In the genomic region with DNA sequence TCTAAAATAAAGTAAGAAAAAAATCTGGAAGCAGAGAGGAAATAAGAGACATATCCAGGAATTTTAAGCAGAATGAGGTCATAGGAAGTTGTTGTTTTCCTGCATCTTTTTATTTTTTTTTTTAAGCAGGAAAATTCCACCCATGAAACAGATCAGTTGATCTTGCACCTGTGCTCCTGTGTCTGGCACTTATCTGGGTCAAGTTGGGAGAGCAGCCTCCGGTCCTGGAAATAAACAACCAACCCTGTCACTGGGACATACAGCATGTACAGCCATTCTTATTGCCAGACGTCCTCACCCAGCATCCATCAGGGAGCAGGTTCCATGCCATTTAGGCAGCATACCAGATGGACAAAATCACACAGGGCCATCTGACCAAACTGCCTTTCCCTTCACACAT, we compare ENCODE assay signal across 15 cellular contexts.
DNase-seq lines count a peak whose midpoint lies in the region; ATAC-seq and TF ChIP-seq lines count a peak whose summit lies in the region.
"Had no signal": no experiment of that assay in that cellular context is flagged by ENCODE, and none has a peak within 500 bp of the region (broad histone marks: within the 10 kb centered on the region; RNA-seq: fewer than 3 reads in every experiment).

No MANE protein-coding gene starts in this region.

- H3K27me3 ChIP-seq in heart right ventricle (no peaks in the 10 kb centered on the region), endodermal cell (ENCODE audit: control insufficient read depth, insufficient read depth, low read length, poor library complexity, severe bottlenecking) (no peaks in the 10 kb centered on the region)

- intact Hi-C loops in heart right ventricle (cut with DNase I) = loop anchor here in 6 of 10 donors (5.0 to 10.0 kb wide), 5 partner anchors 141 to 1027 kb away; a partner anchor contains a TSS
- intact Hi-C loops in left cardiac atrium (cut with DNase I) = loop anchor here in 1 of 2 donors (5.0 kb wide), 1 partner anchor 151 kb away; no protein-coding TSS in a partner anchor
- intact Hi-C loops in activated CD8-positive, alpha-beta T cell treated with anti-CD3 and anti-CD28 coated beads for 36 hours (cut with micrococcal nuclease) = no loop called here

- H3K9me3 ChIP-seq in heart right ventricle (peaks cover 0 to 10% (median 0%) of the 10 kb centered on the region in 11 donors), endodermal cell (ENCODE audit: control insufficient read depth, low read length) (no peaks in the 10 kb centered on the region)

- H3K4me1 Mint-ChIP-seq in WTC11 (peaks cover 25% of the 10 kb centered on the region), glutamatergic neuron (ENCODE audit: low read depth, unreplicated experiment) (peaks cover 9% of the 10 kb centered on the region), endodermal cell (no peaks in the 10 kb centered on the region)
- peaks cover 27 to 48% of the 10 kb centered on the region in 2 donors for H3K4me1 Mint-ChIP-seq in stimulated activated naive B cell treated with anti-CD40 and anti-IgM and Interleukin-4, amounts not matched to agents 10 μg/mL and 1 μg/mL and 100 μg/mL, for 72 hours
- peaks cover 23% of the 10 kb centered on the region for H3K4me1 Mint-ChIP-seq in activated CD8-positive, alpha-beta T cell treated with anti-CD3 and anti-CD28 coated beads for 36 hours (ENCODE audit: low read depth)

- H3K27me3 Mint-ChIP-seq in WTC11 (ENCODE audit: low read depth) (no peaks in the 10 kb centered on the region), glutamatergic neuron (ENCODE audit: unreplicated experiment) (no peaks in the 10 kb centered on the region), endodermal cell (ENCODE audit: insufficient read depth) (no peaks in the 10 kb centered on the region)
- H3K27me3 Mint-ChIP-seq in stimulated activated naive B cell treated with anti-CD40 and anti-IgM and Interleukin-4, amounts not matched to agents 10 μg/mL and 1 μg/mL and 100 μg/mL, for 72 hours = no peaks in the 10 kb centered on the region
- H3K27me3 Mint-ChIP-seq in activated CD8-positive, alpha-beta T cell treated with anti-CD3 and anti-CD28 coated beads for 36 hours = no peaks in the 10 kb centered on the region

- H3K4me1 ChIP-seq in heart right ventricle = peaks cover 0 to 44% (median 24%) of the 10 kb centered on the region in 9 donors
- no peaks in the 10 kb centered on the region for H3K4me1 ChIP-seq in endodermal cell (ENCODE audit: control insufficient read depth, insufficient read depth, low read length)

- peak in 6 of 8 donors; percentile 24 to 77 (median 66) for ATAC-seq in heart right ventricle
- no peak for ATAC-seq in left cardiac atrium
- no peak for ATAC-seq in WTC11
- ATAC-seq in stimulated activated naive B cell treated with anti-CD40 and anti-IgM and Interleukin-4, amounts not matched to agents 10 μg/mL and 1 μg/mL and 100 μg/mL, for 72 hours (replicated peaks) = no peak
- no peak for ATAC-seq in activated CD8-positive, alpha-beta T cell treated with anti-CD3 and anti-CD28 coated beads for 36 hours
- ATAC-seq: HepG2, PC-3 had no signal

- H3K9ac ChIP-seq in endodermal cell (ENCODE audit: extremely low read depth, low read length, poor library complexity, severe bottlenecking) = no peak overlapping the region

- DNase-seq in heart right ventricle = no peak
- DNase-seq in left cardiac atrium = no peak
- no peak for DNase-seq in WTC11 (ENCODE audit: low spot score)
- DNase-seq in glutamatergic neuron = no peak
- DNase-seq in stimulated activated naive B cell treated with anti-CD40 and anti-IgM and Interleukin-4, amounts not matched to agents 10 μg/mL and 1 μg/mL and 100 μg/mL, for 72 hours = no peak
- no peak for DNase-seq in NCI-H146 treated with DMSO at 0.1 percent for 48 hours (lab: John Stamatoyannopoulos, UW; ENCODE audit: unreplicated experiment)
- no peak for DNase-seq in endodermal cell
- no peak for DNase-seq in activated CD8-positive, alpha-beta T cell treated with anti-CD3 and anti-CD28 coated beads for 36 hours
- DNase-seq: KG1, NCI-H1417 treated with DMSO at 0.1 percent for 48 hours, NCI-H2081, NCI-H510A, NCI-H774, PC-3 had no signal

- H3K27ac ChIP-seq in heart right ventricle (peak overlapping the region in 4 of 10 donors; percentile 28 to 51 (median 39)), endodermal cell (ENCODE audit: low read depth, low read length) (no peak overlapping the region)

- H3K27ac Mint-ChIP-seq in WTC11 (peak overlapping the region; percentile 87; the same call in 1 of the 2 replicates), glutamatergic neuron (ENCODE audit: unreplicated experiment) (peak overlapping the region; percentile 12), endodermal cell (no peak overlapping the region)
- peak overlapping the region; percentile 33 for H3K27ac Mint-ChIP-seq in stimulated activated naive B cell treated with anti-CD40 and anti-IgM and Interleukin-4, amounts not matched to agents 10 μg/mL and 1 μg/mL and 100 μg/mL, for 72 hours
- no peak overlapping the region for H3K27ac Mint-ChIP-seq in activated CD8-positive, alpha-beta T cell treated with anti-CD3 and anti-CD28 coated beads for 36 hours

- H3K4me3 ChIP-seq in heart right ventricle (no peak overlapping the region), endodermal cell (ENCODE audit: low read length) (no peak overlapping the region)

- TF ChIP-seq CTCF in heart right ventricle (IDR thresholded peaks at IDR 0.05) (no peak), WTC11 (IDR thresholded peaks at IDR 0.05) (no peak), glutamatergic neuron (IDR thresholded peaks at IDR 0.05; ENCODE audit: partially characterized antibody, unreplicated experiment) (no peak), endodermal cell (conservative IDR thresholded peaks at IDR 0.05) (no peak)
- no peak for TF ChIP-seq CTCF in activated CD8-positive, alpha-beta T cell treated with anti-CD3 and anti-CD28 coated beads for 36 hours (IDR thresholded peaks at IDR 0.05)

- H3K4me3 Mint-ChIP-seq in WTC11 (no peak overlapping the region), glutamatergic neuron (ENCODE audit: unreplicated experiment) (no peak overlapping the region), endodermal cell (no peak overlapping the region)
- H3K4me3 Mint-ChIP-seq in stimulated activated naive B cell treated with anti-CD40 and anti-IgM and Interleukin-4, amounts not matched to agents 10 μg/mL and 1 μg/mL and 100 μg/mL, for 72 hours = no peak overlapping the region
- H3K4me3 Mint-ChIP-seq in activated CD8-positive, alpha-beta T cell treated with anti-CD3 and anti-CD28 coated beads for 36 hours = no peak overlapping the region

- POLR2A ChIA-PET in WTC11 (lab: Charles Lee) = no interaction called here
- POLR2A ChIA-PET in activated CD8-positive, alpha-beta T cell treated with anti-CD3 and anti-CD28 coated beads for 36 hours (lab: Charles Lee) = no interaction called here

- H3K36me3 Mint-ChIP-seq in WTC11 (peaks cover 9% of the 10 kb centered on the region), glutamatergic neuron (ENCODE audit: unreplicated experiment) (no peaks in the 10 kb centered on the region), endodermal cell (ENCODE audit: low read depth) (no peaks in the 10 kb centered on the region)
- H3K36me3 Mint-ChIP-seq in stimulated activated naive B cell treated with anti-CD40 and anti-IgM and Interleukin-4, amounts not matched to agents 10 μg/mL and 1 μg/mL and 100 μg/mL, for 72 hours = peaks cover 0 to 3% of the 10 kb centered on the region in 2 donors
- no peaks in the 10 kb centered on the region for H3K36me3 Mint-ChIP-seq in activated CD8-positive, alpha-beta T cell treated with anti-CD3 and anti-CD28 coated beads for 36 hours (ENCODE audit: low read depth)

- H3K36me3 ChIP-seq in heart right ventricle (no peaks in the 10 kb centered on the region), endodermal cell (ENCODE audit: control insufficient read depth, insufficient read depth, low read length) (no peaks in the 10 kb centered on the region)

- H3K9me3 Mint-ChIP-seq in WTC11 (peaks cover 16% of the 10 kb centered on the region), glutamatergic neuron (ENCODE audit: unreplicated experiment) (no peaks in the 10 kb centered on the region), endodermal cell (peaks cover 6% of the 10 kb centered on the region)
- peaks cover 2 to 4% of the 10 kb centered on the region in 2 donors for H3K9me3 Mint-ChIP-seq in stimulated activated naive B cell treated with anti-CD40 and anti-IgM and Interleukin-4, amounts not matched to agents 10 μg/mL and 1 μg/mL and 100 μg/mL, for 72 hours
- peaks cover 3% of the 10 kb centered on the region for H3K9me3 Mint-ChIP-seq in activated CD8-positive, alpha-beta T cell treated with anti-CD3 and anti-CD28 coated beads for 36 hours

- WGBS in heart right ventricle, 2 donors = 42 to 51% methylated on average over 2 of the region's 2 CpGs
- 80% methylated on average over 2 of the region's 2 CpGs; no CpG with 5 or more reads in 1 of the 2 experiments for WGBS in endodermal cell (ENCODE audit: insufficient coverage in 1 of 2, insufficient read length in 1 of 2), 2 experiments

- CTCF ChIA-PET in WTC11 (lab: Charles Lee) = interaction anchor here (0.8 kb wide), 1 partner anchor 1030 kb away, joined by 3 read pairs; no protein-coding TSS in a partner anchor
- CTCF ChIA-PET in activated CD8-positive, alpha-beta T cell treated with anti-CD3 and anti-CD28 coated beads for 36 hours (lab: Charles Lee) = no interaction called here

TF ChIP-seq in WTC11, 78 proteins besides CTCF, POLR2A, EP300 and RAD21 (continues in another document):
- TF ChIP-seq SMAD3 (CRISPR knock-in tag; IDR thresholded peaks at IDR 0.05; ENCODE audit: borderline replicate concordance) = no peak
- no peak for TF ChIP-seq ZNF219 (CRISPR knock-in tag; IDR thresholded peaks at IDR 0.05; ENCODE audit: borderline replicate concordance)
- TF ChIP-seq, protein P1, sequence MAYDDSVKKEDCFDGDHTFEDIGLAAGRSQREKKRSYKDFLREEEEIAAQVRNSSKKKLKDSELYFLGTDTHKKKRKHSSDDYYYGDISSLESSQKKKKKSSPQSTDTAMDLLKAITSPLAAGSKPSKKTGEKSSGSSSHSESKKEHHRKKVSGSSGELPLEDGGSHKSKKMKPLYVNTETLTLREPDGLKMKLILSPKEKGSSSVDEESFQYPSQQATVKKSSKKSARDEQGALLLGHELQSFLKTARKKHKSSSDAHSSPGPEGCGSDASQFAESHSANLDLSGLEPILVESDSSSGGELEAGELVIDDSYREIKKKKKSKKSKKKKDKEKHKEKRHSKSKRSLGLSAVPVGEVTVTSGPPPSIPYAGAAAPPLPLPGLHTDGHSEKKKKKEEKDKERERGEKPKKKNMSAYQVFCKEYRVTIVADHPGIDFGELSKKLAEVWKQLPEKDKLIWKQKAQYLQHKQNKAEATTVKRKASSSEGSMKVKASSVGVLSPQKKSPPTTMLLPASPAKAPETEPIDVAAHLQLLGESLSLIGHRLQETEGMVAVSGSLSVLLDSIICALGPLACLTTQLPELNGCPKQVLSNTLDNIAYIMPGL (CRISPR knock-in tag; IDR thresholded peaks at IDR 0.05) = no peak
- TF ChIP-seq, protein P2, sequence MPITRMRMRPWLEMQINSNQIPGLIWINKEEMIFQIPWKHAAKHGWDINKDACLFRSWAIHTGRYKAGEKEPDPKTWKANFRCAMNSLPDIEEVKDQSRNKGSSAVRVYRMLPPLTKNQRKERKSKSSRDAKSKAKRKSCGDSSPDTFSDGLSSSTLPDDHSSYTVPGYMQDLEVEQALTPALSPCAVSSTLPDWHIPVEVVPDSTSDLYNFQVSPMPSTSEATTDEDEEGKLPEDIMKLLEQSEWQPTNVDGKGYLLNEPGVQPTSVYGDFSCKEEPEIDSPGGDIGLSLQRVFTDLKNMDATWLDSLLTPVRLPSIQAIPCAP (CRISPR knock-in tag; IDR thresholded peaks at IDR 0.05) = no peak

Comparison
In these comparisons a context has a peak if more than half of its experiments do, and no peak if none do; other contexts are left out.
1. ATAC-seq: peak in heart right ventricle (6 of 8); none in left cardiac atrium (0 of 2), WTC11 (single experiment), stimulated activated naive B cell treated with anti-CD40 and anti-IgM and Interleukin-4, amounts not matched to agents 10 μg/mL and 1 μg/mL and 100 μg/mL, for 72 hours (0 of 2) and activated CD8-positive, alpha-beta T cell treated with anti-CD3 and anti-CD28 coated beads for 36 hours (single experiment).
2. H3K27ac Mint-ChIP-seq: peak in WTC11 (single experiment), glutamatergic neuron (single experiment) and stimulated activated naive B cell treated with anti-CD40 and anti-IgM and Interleukin-4, amounts not matched to agents 10 μg/mL and 1 μg/mL and 100 μg/mL, for 72 hours (single experiment); none in endodermal cell (single experiment) and activated CD8-positive, alpha-beta T cell treated with anti-CD3 and anti-CD28 coated beads for 36 hours (single experiment).